Comparison of ENCODE assay signal across 1 cellular context in the genomic region with DNA sequence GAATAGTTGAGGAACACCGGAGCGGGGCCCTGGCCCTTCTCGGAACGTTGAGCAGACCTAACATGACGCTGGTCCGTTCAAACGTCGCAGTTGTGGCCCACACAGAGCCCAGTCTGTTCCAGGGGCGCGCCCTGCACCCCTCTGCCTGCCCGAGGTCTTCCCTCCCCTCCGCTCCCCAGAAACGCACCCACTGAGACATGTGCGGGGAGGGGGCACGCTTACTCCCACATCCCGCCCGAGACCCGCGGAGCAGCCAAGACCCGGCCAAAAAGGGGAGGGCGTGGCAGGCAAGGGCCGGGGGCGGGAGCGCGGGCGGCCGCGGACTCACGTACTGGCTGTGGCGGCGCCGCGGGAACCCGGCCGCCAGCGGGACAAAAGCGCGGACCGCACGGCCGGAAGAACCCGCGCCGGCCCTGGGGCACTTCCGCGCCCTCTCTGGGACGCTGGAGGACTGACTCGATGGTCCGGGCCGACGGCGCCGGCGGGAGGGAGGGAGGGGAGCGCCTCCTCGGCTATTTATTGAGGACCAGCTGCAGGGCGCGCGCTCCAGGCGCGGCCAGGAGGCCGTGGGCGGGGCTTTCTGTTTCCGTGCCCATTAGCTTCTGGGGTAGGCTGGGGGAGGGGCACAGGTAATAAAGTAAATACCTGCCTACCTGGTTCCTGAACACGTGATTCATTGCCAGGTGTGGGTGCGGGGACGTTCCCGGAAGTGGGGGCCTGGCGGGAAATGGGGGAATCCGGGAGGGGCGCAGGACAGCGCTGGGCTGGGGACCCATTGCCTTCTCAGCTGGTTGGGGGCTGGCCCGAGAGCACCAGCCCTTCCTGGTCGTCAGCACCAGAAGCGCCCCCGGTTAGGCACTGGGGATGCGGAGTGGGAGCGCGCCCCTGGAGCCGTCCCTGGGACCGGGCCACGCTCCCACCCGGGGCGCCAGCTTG.
TF ChIP-seq lines count a peak whose summit lies in the region.

A gene (minus strand): TSS at position 390 of the 936 bp plus-strand sequence. CDS start 57 bp downstream, at position 333.

TF ChIP-seq in HEK293, 187 proteins besides CTCF, POLR2A, EP300 and RAD21 (continued from another document and continues in another):
- TF ChIP-seq, protein P1, sequence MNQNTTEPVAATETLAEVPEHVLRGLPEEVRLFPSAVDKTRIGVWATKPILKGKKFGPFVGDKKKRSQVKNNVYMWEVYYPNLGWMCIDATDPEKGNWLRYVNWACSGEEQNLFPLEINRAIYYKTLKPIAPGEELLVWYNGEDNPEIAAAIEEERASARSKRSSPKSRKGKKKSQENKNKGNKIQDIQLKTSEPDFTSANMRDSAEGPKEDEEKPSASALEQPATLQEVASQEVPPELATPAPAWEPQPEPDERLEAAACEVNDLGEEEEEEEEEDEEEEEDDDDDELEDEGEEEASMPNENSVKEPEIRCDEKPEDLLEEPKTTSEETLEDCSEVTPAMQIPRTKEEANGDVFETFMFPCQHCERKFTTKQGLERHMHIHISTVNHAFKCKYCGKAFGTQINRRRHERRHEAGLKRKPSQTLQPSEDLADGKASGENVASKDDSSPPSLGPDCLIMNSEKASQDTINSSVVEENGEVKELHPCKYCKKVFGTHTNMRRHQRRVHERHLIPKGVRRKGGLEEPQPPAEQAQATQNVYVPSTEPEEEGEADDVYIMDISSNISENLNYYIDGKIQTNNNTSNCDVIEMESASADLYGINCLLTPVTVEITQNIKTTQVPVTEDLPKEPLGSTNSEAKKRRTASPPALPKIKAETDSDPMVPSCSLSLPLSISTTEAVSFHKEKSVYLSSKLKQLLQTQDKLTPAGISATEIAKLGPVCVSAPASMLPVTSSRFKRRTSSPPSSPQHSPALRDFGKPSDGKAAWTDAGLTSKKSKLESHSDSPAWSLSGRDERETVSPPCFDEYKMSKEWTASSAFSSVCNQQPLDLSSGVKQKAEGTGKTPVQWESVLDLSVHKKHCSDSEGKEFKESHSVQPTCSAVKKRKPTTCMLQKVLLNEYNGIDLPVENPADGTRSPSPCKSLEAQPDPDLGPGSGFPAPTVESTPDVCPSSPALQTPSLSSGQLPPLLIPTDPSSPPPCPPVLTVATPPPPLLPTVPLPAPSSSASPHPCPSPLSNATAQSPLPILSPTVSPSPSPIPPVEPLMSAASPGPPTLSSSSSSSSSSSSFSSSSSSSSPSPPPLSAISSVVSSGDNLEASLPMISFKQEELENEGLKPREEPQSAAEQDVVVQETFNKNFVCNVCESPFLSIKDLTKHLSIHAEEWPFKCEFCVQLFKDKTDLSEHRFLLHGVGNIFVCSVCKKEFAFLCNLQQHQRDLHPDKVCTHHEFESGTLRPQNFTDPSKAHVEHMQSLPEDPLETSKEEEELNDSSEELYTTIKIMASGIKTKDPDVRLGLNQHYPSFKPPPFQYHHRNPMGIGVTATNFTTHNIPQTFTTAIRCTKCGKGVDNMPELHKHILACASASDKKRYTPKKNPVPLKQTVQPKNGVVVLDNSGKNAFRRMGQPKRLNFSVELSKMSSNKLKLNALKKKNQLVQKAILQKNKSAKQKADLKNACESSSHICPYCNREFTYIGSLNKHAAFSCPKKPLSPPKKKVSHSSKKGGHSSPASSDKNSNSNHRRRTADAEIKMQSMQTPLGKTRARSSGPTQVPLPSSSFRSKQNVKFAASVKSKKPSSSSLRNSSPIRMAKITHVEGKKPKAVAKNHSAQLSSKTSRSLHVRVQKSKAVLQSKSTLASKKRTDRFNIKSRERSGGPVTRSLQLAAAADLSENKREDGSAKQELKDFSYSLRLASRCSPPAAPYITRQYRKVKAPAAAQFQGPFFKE (tag by site-specific recombination; IDR thresholded peaks at IDR 0.05; ENCODE audit: borderline replicate concordance), result no peak
- peak; percentile 85; the same call in 1 of the 2 replicates for TF ChIP-seq GLI4 (tag by site-specific recombination; IDR thresholded peaks at IDR 0.05)
- TF ChIP-seq ZNF341 (tag by site-specific recombination; IDR thresholded peaks at IDR 0.05; ENCODE audit: low read depth), result peak; percentile 84
- TF ChIP-seq ZNF837 (tag by site-specific recombination; IDR thresholded peaks at IDR 0.05), result no peak
- TF ChIP-seq, protein P2, sequence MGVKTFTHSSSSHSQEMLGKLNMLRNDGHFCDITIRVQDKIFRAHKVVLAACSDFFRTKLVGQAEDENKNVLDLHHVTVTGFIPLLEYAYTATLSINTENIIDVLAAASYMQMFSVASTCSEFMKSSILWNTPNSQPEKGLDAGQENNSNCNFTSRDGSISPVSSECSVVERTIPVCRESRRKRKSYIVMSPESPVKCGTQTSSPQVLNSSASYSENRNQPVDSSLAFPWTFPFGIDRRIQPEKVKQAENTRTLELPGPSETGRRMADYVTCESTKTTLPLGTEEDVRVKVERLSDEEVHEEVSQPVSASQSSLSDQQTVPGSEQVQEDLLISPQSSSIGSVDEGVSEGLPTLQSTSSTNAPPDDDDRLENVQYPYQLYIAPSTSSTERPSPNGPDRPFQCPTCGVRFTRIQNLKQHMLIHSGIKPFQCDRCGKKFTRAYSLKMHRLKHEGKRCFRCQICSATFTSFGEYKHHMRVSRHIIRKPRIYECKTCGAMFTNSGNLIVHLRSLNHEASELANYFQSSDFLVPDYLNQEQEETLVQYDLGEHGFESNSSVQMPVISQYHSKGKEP (tag by site-specific recombination; IDR thresholded peaks at IDR 0.05), result no peak
- peak; percentile 27; the same call in 1 of the 2 replicates for TF ChIP-seq ZFP37 (tag by site-specific recombination; IDR thresholded peaks at IDR 0.05)
- no peak for TF ChIP-seq ZNF138 (tag by site-specific recombination; IDR thresholded peaks at IDR 0.05; ENCODE audit: borderline replicate concordance)
- TF ChIP-seq, protein P3, sequence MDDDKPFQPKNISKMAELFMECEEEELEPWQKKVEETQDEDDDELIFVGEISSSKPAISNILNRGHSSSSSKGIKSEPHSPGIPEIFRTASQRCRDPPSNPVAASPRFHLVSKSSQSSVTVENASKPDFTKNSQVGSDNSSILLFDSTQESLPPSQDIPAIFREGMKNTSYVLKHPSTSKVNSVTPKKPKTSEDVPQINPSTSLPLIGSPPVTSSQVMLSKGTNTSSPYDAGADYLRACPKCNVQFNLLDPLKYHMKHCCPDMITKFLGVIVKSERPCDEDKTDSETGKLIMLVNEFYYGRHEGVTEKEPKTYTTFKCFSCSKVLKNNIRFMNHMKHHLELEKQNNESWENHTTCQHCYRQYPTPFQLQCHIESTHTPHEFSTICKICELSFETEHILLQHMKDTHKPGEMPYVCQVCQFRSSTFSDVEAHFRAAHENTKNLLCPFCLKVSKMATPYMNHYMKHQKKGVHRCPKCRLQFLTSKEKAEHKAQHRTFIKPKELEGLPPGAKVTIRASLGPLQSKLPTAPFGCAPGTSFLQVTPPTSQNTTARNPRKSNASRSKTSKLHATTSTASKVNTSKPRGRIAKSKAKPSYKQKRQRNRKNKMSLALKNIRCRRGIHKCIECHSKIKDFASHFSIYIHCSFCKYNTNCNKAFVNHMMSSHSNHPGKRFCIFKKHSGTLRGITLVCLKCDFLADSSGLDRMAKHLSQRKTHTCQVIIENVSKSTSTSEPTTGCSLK (tag by site-specific recombination; IDR thresholded peaks at IDR 0.05), result no peak
- TF ChIP-seq, protein P4, sequence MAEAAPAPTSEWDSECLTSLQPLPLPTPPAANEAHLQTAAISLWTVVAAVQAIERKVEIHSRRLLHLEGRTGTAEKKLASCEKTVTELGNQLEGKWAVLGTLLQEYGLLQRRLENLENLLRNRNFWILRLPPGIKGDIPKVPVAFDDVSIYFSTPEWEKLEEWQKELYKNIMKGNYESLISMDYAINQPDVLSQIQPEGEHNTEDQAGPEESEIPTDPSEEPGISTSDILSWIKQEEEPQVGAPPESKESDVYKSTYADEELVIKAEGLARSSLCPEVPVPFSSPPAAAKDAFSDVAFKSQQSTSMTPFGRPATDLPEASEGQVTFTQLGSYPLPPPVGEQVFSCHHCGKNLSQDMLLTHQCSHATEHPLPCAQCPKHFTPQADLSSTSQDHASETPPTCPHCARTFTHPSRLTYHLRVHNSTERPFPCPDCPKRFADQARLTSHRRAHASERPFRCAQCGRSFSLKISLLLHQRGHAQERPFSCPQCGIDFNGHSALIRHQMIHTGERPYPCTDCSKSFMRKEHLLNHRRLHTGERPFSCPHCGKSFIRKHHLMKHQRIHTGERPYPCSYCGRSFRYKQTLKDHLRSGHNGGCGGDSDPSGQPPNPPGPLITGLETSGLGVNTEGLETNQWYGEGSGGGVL (tag by site-specific recombination; IDR thresholded peaks at IDR 0.05), result peak; percentile 85
- TF ChIP-seq SP3 (tag by site-specific recombination; IDR thresholded peaks at IDR 0.05), result peak; percentile 78
- TF ChIP-seq TRIM28 (IDR thresholded peaks at IDR 0.05; ENCODE audit: borderline replicate concordance, low read length), result peak; percentile 39; the same call in 1 of the 2 replicates
- TF ChIP-seq ZBTB7A (tag by site-specific recombination; IDR thresholded peaks at IDR 0.05; ENCODE audit: low read depth), result 0 out of 2 replicates have a peak, but pooled peaks have one; percentile 25
- TF ChIP-seq, protein P5, sequence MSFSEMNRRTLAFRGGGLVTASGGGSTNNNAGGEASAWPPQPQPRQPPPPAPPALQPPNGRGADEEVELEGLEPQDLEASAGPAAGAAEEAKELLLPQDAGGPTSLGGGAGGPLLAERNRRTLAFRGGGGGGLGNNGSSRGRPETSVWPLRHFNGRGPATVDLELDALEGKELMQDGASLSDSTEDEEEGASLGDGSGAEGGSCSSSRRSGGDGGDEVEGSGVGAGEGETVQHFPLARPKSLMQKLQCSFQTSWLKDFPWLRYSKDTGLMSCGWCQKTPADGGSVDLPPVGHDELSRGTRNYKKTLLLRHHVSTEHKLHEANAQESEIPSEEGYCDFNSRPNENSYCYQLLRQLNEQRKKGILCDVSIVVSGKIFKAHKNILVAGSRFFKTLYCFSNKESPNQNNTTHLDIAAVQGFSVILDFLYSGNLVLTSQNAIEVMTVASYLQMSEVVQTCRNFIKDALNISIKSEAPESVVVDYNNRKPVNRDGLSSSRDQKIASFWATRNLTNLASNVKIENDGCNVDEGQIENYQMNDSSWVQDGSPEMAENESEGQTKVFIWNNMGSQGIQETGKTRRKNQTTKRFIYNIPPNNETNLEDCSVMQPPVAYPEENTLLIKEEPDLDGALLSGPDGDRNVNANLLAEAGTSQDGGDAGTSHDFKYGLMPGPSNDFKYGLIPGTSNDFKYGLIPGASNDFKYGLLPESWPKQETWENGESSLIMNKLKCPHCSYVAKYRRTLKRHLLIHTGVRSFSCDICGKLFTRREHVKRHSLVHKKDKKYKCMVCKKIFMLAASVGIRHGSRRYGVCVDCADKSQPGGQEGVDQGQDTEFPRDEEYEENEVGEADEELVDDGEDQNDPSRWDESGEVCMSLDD (tag by site-specific recombination; IDR thresholded peaks at IDR 0.05), result peak; percentile 87
- no peak for TF ChIP-seq WT1 (tag by site-specific recombination; IDR thresholded peaks at IDR 0.05)
- TF ChIP-seq IKZF3 (tag by site-specific recombination; IDR thresholded peaks at IDR 0.05), result peak; percentile 29; the same call in 1 of the 2 replicates
- peak; percentile 72 for TF ChIP-seq ZBTB8A (tag by site-specific recombination; IDR thresholded peaks at IDR 0.05)
- TF ChIP-seq, protein P6, sequence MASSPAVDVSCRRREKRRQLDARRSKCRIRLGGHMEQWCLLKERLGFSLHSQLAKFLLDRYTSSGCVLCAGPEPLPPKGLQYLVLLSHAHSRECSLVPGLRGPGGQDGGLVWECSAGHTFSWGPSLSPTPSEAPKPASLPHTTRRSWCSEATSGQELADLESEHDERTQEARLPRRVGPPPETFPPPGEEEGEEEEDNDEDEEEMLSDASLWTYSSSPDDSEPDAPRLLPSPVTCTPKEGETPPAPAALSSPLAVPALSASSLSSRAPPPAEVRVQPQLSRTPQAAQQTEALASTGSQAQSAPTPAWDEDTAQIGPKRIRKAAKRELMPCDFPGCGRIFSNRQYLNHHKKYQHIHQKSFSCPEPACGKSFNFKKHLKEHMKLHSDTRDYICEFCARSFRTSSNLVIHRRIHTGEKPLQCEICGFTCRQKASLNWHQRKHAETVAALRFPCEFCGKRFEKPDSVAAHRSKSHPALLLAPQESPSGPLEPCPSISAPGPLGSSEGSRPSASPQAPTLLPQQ (tag by site-specific recombination; IDR thresholded peaks at IDR 0.05), result peak; percentile 6; the same call in 1 of the 2 replicates
- TF ChIP-seq, protein P7, sequence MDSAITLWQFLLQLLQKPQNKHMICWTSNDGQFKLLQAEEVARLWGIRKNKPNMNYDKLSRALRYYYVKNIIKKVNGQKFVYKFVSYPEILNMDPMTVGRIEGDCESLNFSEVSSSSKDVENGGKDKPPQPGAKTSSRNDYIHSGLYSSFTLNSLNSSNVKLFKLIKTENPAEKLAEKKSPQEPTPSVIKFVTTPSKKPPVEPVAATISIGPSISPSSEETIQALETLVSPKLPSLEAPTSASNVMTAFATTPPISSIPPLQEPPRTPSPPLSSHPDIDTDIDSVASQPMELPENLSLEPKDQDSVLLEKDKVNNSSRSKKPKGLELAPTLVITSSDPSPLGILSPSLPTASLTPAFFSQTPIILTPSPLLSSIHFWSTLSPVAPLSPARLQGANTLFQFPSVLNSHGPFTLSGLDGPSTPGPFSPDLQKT (IDR thresholded peaks at IDR 0.05; ENCODE audit: borderline replicate concordance, low read depth, low read length), result no peak
- TF ChIP-seq ZNF202 (tag by site-specific recombination; IDR thresholded peaks at IDR 0.05; ENCODE audit: borderline replicate concordance), result no peak
- no peak for TF ChIP-seq ZNF239 (tag by site-specific recombination; IDR thresholded peaks at IDR 0.05)
- TF ChIP-seq ZNF211 (tag by site-specific recombination; IDR thresholded peaks at IDR 0.05; ENCODE audit: low read depth), result no peak
- TF ChIP-seq RBAK (tag by site-specific recombination; IDR thresholded peaks at IDR 0.05), result no peak
- TF ChIP-seq, protein P8, sequence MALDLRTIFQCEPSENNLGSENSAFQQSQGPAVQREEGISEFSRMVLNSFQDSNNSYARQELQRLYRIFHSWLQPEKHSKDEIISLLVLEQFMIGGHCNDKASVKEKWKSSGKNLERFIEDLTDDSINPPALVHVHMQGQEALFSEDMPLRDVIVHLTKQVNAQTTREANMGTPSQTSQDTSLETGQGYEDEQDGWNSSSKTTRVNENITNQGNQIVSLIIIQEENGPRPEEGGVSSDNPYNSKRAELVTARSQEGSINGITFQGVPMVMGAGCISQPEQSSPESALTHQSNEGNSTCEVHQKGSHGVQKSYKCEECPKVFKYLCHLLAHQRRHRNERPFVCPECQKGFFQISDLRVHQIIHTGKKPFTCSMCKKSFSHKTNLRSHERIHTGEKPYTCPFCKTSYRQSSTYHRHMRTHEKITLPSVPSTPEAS (tag by site-specific recombination; IDR thresholded peaks at IDR 0.05), result no peak
- TF ChIP-seq ZNF585B (tag by site-specific recombination; IDR thresholded peaks at IDR 0.05), result no peak
- TF ChIP-seq SCRT1 (tag by site-specific recombination; IDR thresholded peaks at IDR 0.05; ENCODE audit: borderline replicate concordance), result no peak
- TF ChIP-seq ZNF660 (tag by site-specific recombination; IDR thresholded peaks at IDR 0.05), result peak; percentile 60; the same call in 1 of the 2 replicates
- TF ChIP-seq ZNF426 (tag by site-specific recombination; IDR thresholded peaks at IDR 0.05), result no peak
- TF ChIP-seq, protein P9, sequence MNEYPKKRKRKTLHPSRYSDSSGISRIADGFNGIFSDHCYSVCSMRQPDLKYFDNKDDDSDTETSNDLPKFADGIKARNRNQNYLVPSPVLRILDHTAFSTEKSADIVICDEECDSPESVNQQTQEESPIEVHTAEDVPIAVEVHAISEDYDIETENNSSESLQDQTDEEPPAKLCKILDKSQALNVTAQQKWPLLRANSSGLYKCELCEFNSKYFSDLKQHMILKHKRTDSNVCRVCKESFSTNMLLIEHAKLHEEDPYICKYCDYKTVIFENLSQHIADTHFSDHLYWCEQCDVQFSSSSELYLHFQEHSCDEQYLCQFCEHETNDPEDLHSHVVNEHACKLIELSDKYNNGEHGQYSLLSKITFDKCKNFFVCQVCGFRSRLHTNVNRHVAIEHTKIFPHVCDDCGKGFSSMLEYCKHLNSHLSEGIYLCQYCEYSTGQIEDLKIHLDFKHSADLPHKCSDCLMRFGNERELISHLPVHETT (tag by site-specific recombination; IDR thresholded peaks at IDR 0.05), result no peak
- no peak for TF ChIP-seq ZNF214 (tag by site-specific recombination; IDR thresholded peaks at IDR 0.05; ENCODE audit: borderline replicate concordance)
- TF ChIP-seq ZFP69B (tag by site-specific recombination; IDR thresholded peaks at IDR 0.05), result 0 out of 2 replicates have a peak, but pooled peaks have one; percentile 40
